ENCODE assay signal across 8 cellular contexts in genomic region chr21:32726742-32727477, GRCh38.
A peak's percentile ranks its signal among the peaks of the same experiment; 100 is the strongest.
DNase-seq lines count a peak whose midpoint lies in the region; ATAC-seq lines count a peak whose summit lies in the region.

No MANE protein-coding gene starts in this region.

- peak overlapping the region; percentile 92 for H3K4me3 ChIP-seq in HAP-1

- no peaks in the 10 kb centered on the region for H3K36me3 ChIP-seq in HAP-1 (replicated peaks)

- no peaks in the 10 kb centered on the region for H3K27me3 ChIP-seq in HAP-1 (ENCODE audit: low read depth)

- ATAC-seq in HG02642 (IDR thresholded peaks at IDR 0.05; ENCODE audit: poor library complexity, unreplicated experiment) (no peak), GM19035 (IDR thresholded peaks at IDR 0.05; ENCODE audit: unreplicated experiment) (no peak)

- in situ Hi-C loops in HAP-1 (cut with MboI; ENCODE audit: low sequenced_read_pairs), result no loop called here

- H3K9me3 ChIP-seq in HAP-1, result no peaks in the 10 kb centered on the region

- H3K4me1 ChIP-seq in HAP-1, result peaks cover 3% of the 10 kb centered on the region; the same call in 1 of the 2 replicates

- DNase-seq in CD1c-positive myeloid dendritic cell (ENCODE audit: extremely low spot score), result peak; percentile 90
- peak; percentile 65 to 77 for DNase-seq in HAP-1 (ENCODE audit: low spot score in 2 of 2)
- DNase-seq in OCI-M1 (lab: John Stamatoyannopoulos, UW), result peak; percentile 77
- peak in 33 of 58 donors; percentile 2 to 63 (median 23) for DNase-seq in anterior cingulate cortex (lab: John Stamatoyannopoulos, UW)
- peak; percentile 34 for DNase-seq in hepatic stellate cell (ENCODE audit: low spot score)
- peak; percentile 62 for DNase-seq in putamen (ENCODE audit: low spot score)

Comparison
In these comparisons a context has a peak if more than half of its experiments do, and no peak if none do; other contexts are left out.
1. DNase-seq: peak in every context shown above with its lines; median percentile 90 in CD1c-positive myeloid dendritic cell; 77 in OCI-M1; 71 in HAP-1; 62 in putamen; 34 in hepatic stellate cell; 23 in anterior cingulate cortex.